In the genomic region with DNA sequence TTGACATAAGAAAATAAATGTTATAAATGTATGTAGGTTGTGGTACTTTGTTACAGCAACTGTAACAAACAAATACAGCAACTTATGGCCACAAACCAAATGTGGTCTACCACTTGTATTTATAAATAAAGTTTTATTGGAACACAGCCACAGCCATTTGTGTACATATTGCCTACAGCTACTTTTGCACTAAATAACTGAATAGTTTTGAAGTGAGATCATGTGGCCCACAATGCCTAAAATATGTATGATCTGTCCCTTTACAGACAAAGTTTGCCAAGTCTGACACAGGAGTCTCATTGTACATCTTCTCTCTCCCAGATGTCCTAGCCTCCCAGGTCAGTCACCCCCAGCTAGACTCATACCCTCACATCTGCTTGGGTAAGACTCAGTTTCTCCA, we compare ENCODE assay signal across 20 cellular contexts.
DNase-seq lines count a peak whose midpoint lies in the region; ATAC-seq, FAIRE-seq and TF ChIP-seq lines count a peak whose summit lies in the region.
"Had no signal": no experiment of that assay in that cellular context is flagged by ENCODE, and none has a peak within 500 bp of the region (broad histone marks: within the 10 kb centered on the region; RNA-seq: fewer than 3 reads in every experiment).

No MANE protein-coding gene starts in this region.

- H3K4me1 Mint-ChIP-seq in WTC11 = peaks cover 8% of the 10 kb centered on the region

- POLR2A ChIA-PET in HEK293T (lab: Yijun Ruan, JAX) = no interaction called here
- POLR2A ChIA-PET in WTC11 (lab: Charles Lee) = no interaction called here

- H3K4me3 ChIP-seq in choroid plexus epithelial cell (ENCODE audit: low read depth, low read length) = no peak overlapping the region
- H3K4me3 ChIP-seq in skeletal muscle cell (ENCODE audit: low read depth, low read length) = no peak overlapping the region

- CTCF ChIA-PET in HEK293T (lab: Yijun Ruan, JAX) (no interaction called here), WTC11 (lab: Charles Lee) (no interaction called here)

- no peak for ATAC-seq in HG03039 (IDR thresholded peaks at IDR 0.05; ENCODE audit: unreplicated experiment)
- no peak for ATAC-seq in GM21576 (IDR thresholded peaks at IDR 0.05; ENCODE audit: unreplicated experiment)
- no peak for ATAC-seq in WTC11

- no peak overlapping the region for H3K27ac Mint-ChIP-seq in WTC11
- H3K27ac Mint-ChIP-seq: CD4-positive, alpha-beta memory T cell; H9 had no signal

- DNase-seq in HTR-8/SVneo (ENCODE audit: insufficient read length, low spot score) (no peak), T1000 (lab: John Stamatoyannopoulos, UW) (peak; percentile 1), choroid plexus epithelial cell (ENCODE audit: low read depth) (peak; percentile 1), skeletal muscle cell (ENCODE audit: low read depth) (peak; percentile 0), HEK293T (ENCODE audit: extremely low spot score) (no peak), WTC11 (ENCODE audit: low spot score) (no peak)
- DNase-seq: BE2C; CD4-positive, alpha-beta memory T cell; DND-41; H9; NCI-H1417 treated with DMSO at 0.1 percent for 48 hours; NCI-H2029; NCI-H2171 treated with DMSO at 0.1 percent for 48 hours; NCI-H748 treated with DMSO at 0.1 percent for 48 hours; OCI-M1 had no signal

- peak; percentile 26 for FAIRE-seq in HTR-8/SVneo (lab: Jason Lieb, UNC)
- FAIRE-seq: D721Med, G401.6, GM12891 had no signal

- H3K36me3 Mint-ChIP-seq in WTC11 = peaks cover 7% of the 10 kb centered on the region; the same call in 1 of the 2 replicates
- H3K36me3 Mint-ChIP-seq: CD4-positive, alpha-beta memory T cell had no signal

- TF ChIP-seq CTCF in choroid plexus epithelial cell (conservative IDR thresholded peaks at IDR 0.05; ENCODE audit: low read depth, low read length) (no peak), WTC11 (IDR thresholded peaks at IDR 0.05) (no peak)

- no peak overlapping the region for H3K4me3 Mint-ChIP-seq in WTC11
- H3K4me3 Mint-ChIP-seq: CD4-positive, alpha-beta memory T cell; H9 had no signal

- no peaks in the 10 kb centered on the region for H3K27me3 Mint-ChIP-seq in WTC11 (ENCODE audit: low read depth)
- H3K27me3 Mint-ChIP-seq: CD4-positive, alpha-beta memory T cell had no signal

- peaks cover 30% of the 10 kb centered on the region for H3K9me3 Mint-ChIP-seq in WTC11

TF ChIP-seq in HEK293T, 16 proteins besides CTCF, POLR2A, EP300 and RAD21:
- TF ChIP-seq CTBP1 (IDR thresholded peaks at IDR 0.05; ENCODE audit: borderline replicate concordance) = no peak
- no peak for TF ChIP-seq FOXA1 (IDR thresholded peaks at IDR 0.05)
- TF ChIP-seq ELF4 (IDR thresholded peaks at IDR 0.05) = no peak
- no peak for TF ChIP-seq BHLHE40 (IDR thresholded peaks at IDR 0.05; ENCODE audit: borderline replicate concordance)

TF ChIP-seq in WTC11, 78 proteins besides CTCF, POLR2A, EP300 and RAD21:
- no peak for TF ChIP-seq MXD4 (CRISPR knock-in tag; IDR thresholded peaks at IDR 0.05; ENCODE audit: borderline replicate concordance)
- TF ChIP-seq, protein P1, sequence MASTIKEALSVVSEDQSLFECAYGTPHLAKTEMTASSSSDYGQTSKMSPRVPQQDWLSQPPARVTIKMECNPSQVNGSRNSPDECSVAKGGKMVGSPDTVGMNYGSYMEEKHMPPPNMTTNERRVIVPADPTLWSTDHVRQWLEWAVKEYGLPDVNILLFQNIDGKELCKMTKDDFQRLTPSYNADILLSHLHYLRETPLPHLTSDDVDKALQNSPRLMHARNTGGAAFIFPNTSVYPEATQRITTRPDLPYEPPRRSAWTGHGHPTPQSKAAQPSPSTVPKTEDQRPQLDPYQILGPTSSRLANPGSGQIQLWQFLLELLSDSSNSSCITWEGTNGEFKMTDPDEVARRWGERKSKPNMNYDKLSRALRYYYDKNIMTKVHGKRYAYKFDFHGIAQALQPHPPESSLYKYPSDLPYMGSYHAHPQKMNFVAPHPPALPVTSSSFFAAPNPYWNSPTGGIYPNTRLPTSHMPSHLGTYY (CRISPR knock-in tag; IDR thresholded peaks at IDR 0.05) = no peak
- no peak for TF ChIP-seq EMX1 (CRISPR knock-in tag; IDR thresholded peaks at IDR 0.05)
- TF ChIP-seq JAZF1 (CRISPR knock-in tag; IDR thresholded peaks at IDR 0.05) = no peak
- TF ChIP-seq ATF1 (CRISPR knock-in tag; IDR thresholded peaks at IDR 0.05) = no peak
- no peak for TF ChIP-seq NFE2L1 (CRISPR knock-in tag; IDR thresholded peaks at IDR 0.05)
- TF ChIP-seq, protein P2, sequence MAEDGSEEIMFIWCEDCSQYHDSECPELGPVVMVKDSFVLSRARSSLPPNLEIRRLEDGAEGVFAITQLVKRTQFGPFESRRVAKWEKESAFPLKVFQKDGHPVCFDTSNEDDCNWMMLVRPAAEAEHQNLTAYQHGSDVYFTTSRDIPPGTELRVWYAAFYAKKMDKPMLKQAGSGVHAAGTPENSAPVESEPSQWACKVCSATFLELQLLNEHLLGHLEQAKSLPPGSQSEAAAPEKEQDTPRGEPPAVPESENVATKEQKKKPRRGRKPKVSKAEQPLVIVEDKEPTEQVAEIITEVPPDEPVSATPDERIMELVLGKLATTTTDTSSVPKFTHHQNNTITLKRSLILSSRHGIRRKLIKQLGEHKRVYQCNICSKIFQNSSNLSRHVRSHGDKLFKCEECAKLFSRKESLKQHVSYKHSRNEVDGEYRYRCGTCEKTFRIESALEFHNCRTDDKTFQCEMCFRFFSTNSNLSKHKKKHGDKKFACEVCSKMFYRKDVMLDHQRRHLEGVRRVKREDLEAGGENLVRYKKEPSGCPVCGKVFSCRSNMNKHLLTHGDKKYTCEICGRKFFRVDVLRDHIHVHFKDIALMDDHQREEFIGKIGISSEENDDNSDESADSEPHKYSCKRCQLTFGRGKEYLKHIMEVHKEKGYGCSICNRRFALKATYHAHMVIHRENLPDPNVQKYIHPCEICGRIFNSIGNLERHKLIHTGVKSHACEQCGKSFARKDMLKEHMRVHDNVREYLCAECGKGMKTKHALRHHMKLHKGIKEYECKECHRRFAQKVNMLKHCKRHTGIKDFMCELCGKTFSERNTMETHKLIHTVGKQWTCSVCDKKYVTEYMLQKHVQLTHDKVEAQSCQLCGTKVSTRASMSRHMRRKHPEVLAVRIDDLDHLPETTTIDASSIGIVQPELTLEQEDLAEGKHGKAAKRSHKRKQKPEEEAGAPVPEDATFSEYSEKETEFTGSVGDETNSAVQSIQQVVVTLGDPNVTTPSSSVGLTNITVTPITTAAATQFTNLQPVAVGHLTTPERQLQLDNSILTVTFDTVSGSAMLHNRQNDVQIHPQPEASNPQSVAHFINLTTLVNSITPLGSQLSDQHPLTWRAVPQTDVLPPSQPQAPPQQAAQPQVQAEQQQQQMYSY (CRISPR knock-in tag; IDR thresholded peaks at IDR 0.05) = no peak
- no peak for TF ChIP-seq NFYB (CRISPR knock-in tag; conservative IDR thresholded peaks at IDR 0.05; ENCODE audit: low read depth)
- TF ChIP-seq, protein P3, sequence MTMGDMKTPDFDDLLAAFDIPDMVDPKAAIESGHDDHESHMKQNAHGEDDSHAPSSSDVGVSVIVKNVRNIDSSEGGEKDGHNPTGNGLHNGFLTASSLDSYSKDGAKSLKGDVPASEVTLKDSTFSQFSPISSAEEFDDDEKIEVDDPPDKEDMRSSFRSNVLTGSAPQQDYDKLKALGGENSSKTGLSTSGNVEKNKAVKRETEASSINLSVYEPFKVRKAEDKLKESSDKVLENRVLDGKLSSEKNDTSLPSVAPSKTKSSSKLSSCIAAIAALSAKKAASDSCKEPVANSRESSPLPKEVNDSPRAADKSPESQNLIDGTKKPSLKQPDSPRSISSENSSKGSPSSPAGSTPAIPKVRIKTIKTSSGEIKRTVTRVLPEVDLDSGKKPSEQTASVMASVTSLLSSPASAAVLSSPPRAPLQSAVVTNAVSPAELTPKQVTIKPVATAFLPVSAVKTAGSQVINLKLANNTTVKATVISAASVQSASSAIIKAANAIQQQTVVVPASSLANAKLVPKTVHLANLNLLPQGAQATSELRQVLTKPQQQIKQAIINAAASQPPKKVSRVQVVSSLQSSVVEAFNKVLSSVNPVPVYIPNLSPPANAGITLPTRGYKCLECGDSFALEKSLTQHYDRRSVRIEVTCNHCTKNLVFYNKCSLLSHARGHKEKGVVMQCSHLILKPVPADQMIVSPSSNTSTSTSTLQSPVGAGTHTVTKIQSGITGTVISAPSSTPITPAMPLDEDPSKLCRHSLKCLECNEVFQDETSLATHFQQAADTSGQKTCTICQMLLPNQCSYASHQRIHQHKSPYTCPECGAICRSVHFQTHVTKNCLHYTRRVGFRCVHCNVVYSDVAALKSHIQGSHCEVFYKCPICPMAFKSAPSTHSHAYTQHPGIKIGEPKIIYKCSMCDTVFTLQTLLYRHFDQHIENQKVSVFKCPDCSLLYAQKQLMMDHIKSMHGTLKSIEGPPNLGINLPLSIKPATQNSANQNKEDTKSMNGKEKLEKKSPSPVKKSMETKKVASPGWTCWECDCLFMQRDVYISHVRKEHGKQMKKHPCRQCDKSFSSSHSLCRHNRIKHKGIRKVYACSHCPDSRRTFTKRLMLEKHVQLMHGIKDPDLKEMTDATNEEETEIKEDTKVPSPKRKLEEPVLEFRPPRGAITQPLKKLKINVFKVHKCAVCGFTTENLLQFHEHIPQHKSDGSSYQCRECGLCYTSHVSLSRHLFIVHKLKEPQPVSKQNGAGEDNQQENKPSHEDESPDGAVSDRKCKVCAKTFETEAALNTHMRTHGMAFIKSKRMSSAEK (CRISPR knock-in tag; IDR thresholded peaks at IDR 0.05; ENCODE audit: borderline replicate concordance) = no peak
- no peak for TF ChIP-seq PRRX2 (CRISPR knock-in tag; IDR thresholded peaks at IDR 0.05)
- TF ChIP-seq, protein P4, sequence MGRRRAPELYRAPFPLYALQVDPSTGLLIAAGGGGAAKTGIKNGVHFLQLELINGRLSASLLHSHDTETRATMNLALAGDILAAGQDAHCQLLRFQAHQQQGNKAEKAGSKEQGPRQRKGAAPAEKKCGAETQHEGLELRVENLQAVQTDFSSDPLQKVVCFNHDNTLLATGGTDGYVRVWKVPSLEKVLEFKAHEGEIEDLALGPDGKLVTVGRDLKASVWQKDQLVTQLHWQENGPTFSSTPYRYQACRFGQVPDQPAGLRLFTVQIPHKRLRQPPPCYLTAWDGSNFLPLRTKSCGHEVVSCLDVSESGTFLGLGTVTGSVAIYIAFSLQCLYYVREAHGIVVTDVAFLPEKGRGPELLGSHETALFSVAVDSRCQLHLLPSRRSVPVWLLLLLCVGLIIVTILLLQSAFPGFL (CRISPR knock-in tag; IDR thresholded peaks at IDR 0.05; ENCODE audit: borderline replicate concordance) = no peak

Comparison
In these comparisons a context has a peak if more than half of its experiments do, and no peak if none do; other contexts are left out.
1. DNase-seq: peak in T1000 (single experiment), choroid plexus epithelial cell (single experiment) and skeletal muscle cell (single experiment); none in HTR-8/SVneo (single experiment), HEK293T (single experiment) and WTC11 (single experiment).